ENCODE assay signal across 14 cellular contexts in the genomic region with DNA sequence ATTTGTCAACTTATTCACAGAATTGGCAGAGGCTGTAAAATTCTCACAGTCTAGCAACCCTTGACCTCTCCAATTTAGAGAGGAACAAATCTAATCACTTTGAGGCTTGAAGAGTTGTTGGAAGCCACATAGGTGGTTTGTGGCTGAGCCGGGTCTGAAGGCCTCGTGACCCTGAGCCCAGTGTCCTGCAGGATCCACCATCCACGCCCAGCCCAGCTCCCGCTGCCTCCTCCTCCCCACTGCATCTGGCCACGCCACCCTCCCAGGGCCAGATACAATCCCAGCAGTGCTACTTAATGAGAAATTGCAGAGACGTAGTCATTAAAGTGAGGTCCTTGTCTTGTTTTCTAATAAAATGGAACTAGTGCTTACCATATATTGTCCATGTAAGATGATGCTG.
DNase-seq lines count a peak whose midpoint lies in the region; ATAC-seq and TF ChIP-seq lines count a peak whose summit lies in the region.
"Had no signal": no experiment of that assay in that cellular context is flagged by ENCODE, and none has a peak within 500 bp of the region (broad histone marks: within the 10 kb centered on the region; RNA-seq: fewer than 3 reads in every experiment).

No MANE protein-coding gene starts in this region.

- H3K4me1 ChIP-seq in IMR-90 (ENCODE audit: control insufficient read depth, insufficient read depth, low read length) (no peaks in the 10 kb centered on the region), neuronal stem cell (ENCODE audit: control insufficient read depth in 2 of 2, insufficient read depth in 1 of 2, low read depth in 1 of 2, low read length in 2 of 2) (no peaks in the 10 kb centered on the region), upper lobe of right lung (no peaks in the 10 kb centered on the region), gastroesophageal sphincter (no peaks in the 10 kb centered on the region)
- H3K4me1 ChIP-seq: HAP-1 had no signal

- no peak overlapping the region for H2BK20ac ChIP-seq in IMR-90 (ENCODE audit: low read depth, low read length)

- H4K8ac ChIP-seq in IMR-90 (ENCODE audit: low read depth in 2 of 2, low read length in 2 of 2) (no peak overlapping the region), neuronal stem cell (ENCODE audit: low read depth, low read length) (no peak overlapping the region)

- H2BK12ac ChIP-seq in neuronal stem cell (ENCODE audit: low read length): no peak overlapping the region

- H4K91ac ChIP-seq in IMR-90 (ENCODE audit: insufficient read depth, low read depth, low read length) (no peak overlapping the region), neuronal stem cell (ENCODE audit: low read depth, low read length, poor library complexity) (no peak overlapping the region)

- H4K20me1 ChIP-seq in IMR-90 (ENCODE audit: insufficient read depth, low read length): no peaks in the 10 kb centered on the region

- H2BK15ac ChIP-seq in IMR-90 (ENCODE audit: low read depth, low read length) (no peak overlapping the region), neuronal stem cell (ENCODE audit: low read length) (no peak overlapping the region)

- H3K36me3 Mint-ChIP-seq in chondrocyte (ENCODE audit: low read depth): no peaks in the 10 kb centered on the region
- H3K36me3 Mint-ChIP-seq: CD4-positive, CD25-positive, alpha-beta regulatory T cell; CD8-positive, alpha-beta memory T cell had no signal

- H3K14ac ChIP-seq in IMR-90 (replicated peaks; ENCODE audit: low read depth, low read length): no peak overlapping the region
- H3K14ac ChIP-seq in neuronal stem cell (ENCODE audit: low read length): no peak overlapping the region

- no peak overlapping the region for H3K4ac ChIP-seq in IMR-90 (ENCODE audit: low read depth, low read length)
- H3K4ac ChIP-seq in neuronal stem cell (ENCODE audit: low read length): no peak overlapping the region

- no peak for DNase-seq in IMR-90
- peak; percentile 56 for DNase-seq in chondrocyte (ENCODE audit: low spot score)
- no peak for DNase-seq in neuronal stem cell (ENCODE audit: low spot score)
- DNase-seq in upper lobe of right lung: peak; percentile 7
- no peak for DNase-seq in NCI-H2196 (lab: John Stamatoyannopoulos, UW; ENCODE audit: unreplicated experiment)
- DNase-seq: C1 segment of cervical spinal cord; CD4-positive, CD25-positive, alpha-beta regulatory T cell; CD8-positive, alpha-beta memory T cell; COR-L47; GDM1; GM23248 had no signal

- no peaks in the 10 kb centered on the region for H3K27me3 ChIP-seq in IMR-90 (ENCODE audit: control insufficient read depth, insufficient read depth, low read length)
- peaks cover 0 to 4% (median 2%) of the 10 kb centered on the region in 3 experiments for H3K27me3 ChIP-seq in neuronal stem cell (ENCODE audit: control insufficient read depth in 3 of 3, insufficient read depth in 3 of 3, low read depth in 1 of 3, low read length in 3 of 3)
- no peaks in the 10 kb centered on the region for H3K27me3 ChIP-seq in upper lobe of right lung
- H3K27me3 ChIP-seq in gastroesophageal sphincter: peaks cover 12% of the 10 kb centered on the region

- no peak overlapping the region for H2AFZ ChIP-seq in IMR-90 (replicated peaks; ENCODE audit: low read length, poor library complexity)
- no peak overlapping the region for H2AFZ ChIP-seq in neuronal stem cell (ENCODE audit: low read length)
- H2AFZ ChIP-seq: GM23248 had no signal

- ATAC-seq in IMR-90 (ENCODE audit: low read depth) (no peak), upper lobe of right lung (no peak), gastroesophageal sphincter (no peak)

- H3K4me3 Mint-ChIP-seq in chondrocyte (ENCODE audit: unreplicated experiment): no peak overlapping the region
- H3K4me3 Mint-ChIP-seq: B cell; CD4-positive, CD25-positive, alpha-beta regulatory T cell; CD8-positive, alpha-beta memory T cell had no signal

- H2BK5ac ChIP-seq in IMR-90 (ENCODE audit: low read depth, low read length, poor library complexity, severe bottlenecking) (no peak overlapping the region), neuronal stem cell (ENCODE audit: low read length) (no peak overlapping the region)

- H3K9me1 ChIP-seq in IMR-90 (ENCODE audit: insufficient read depth, low read length): no peaks in the 10 kb centered on the region

- H3K56ac ChIP-seq in IMR-90 (ENCODE audit: extremely low read depth, insufficient read depth, low read length): no peak overlapping the region

- no peak for TF ChIP-seq RAD21 in IMR-90 (IDR thresholded peaks at IDR 0.05; ENCODE audit: low read length)

- peak overlapping the region; percentile 28 for H2AK9ac ChIP-seq in IMR-90 (replicated peaks; ENCODE audit: low read depth, low read length, poor library complexity)

- no peaks in the 10 kb centered on the region for H3K36me3 ChIP-seq in IMR-90 (ENCODE audit: control insufficient read depth, insufficient read depth, low read length)
- no peaks in the 10 kb centered on the region for H3K36me3 ChIP-seq in neuronal stem cell (replicated peaks in 1 of 2; ENCODE audit: control insufficient read depth in 2 of 2, insufficient read depth in 2 of 2, low read length in 2 of 2)
- H3K36me3 ChIP-seq in upper lobe of right lung: no peaks in the 10 kb centered on the region
- no peaks in the 10 kb centered on the region for H3K36me3 ChIP-seq in gastroesophageal sphincter
- H3K36me3 ChIP-seq: HAP-1 had no signal

- WGBS in IMR-90 (ENCODE audit: extremely low coverage in 2 of 2, insufficient read length in 1 of 2), 2 experiments: 83% methylated on average over 1 of the region's 6 CpGs; no CpG with 5 or more reads in 1 of the 2 experiments
- no CpG with 5 or more reads among the region's 6 CpGs for WGBS in neuronal stem cell (ENCODE audit: extremely low coverage in 2 of 2, insufficient read length in 2 of 2, insufficient replicate concordance in 1 of 2), 2 donors
- WGBS in gastroesophageal sphincter (ENCODE audit: low coverage in 1 of 2), 2 donors: 80 to 86% methylated on average over 1 of the region's 6 CpGs

- TF ChIP-seq EP300 in gastroesophageal sphincter (IDR thresholded peaks at IDR 0.05): no peak

- TF ChIP-seq CTCF in IMR-90 (conservative IDR thresholded peaks at IDR 0.05; ENCODE audit: low read depth, low read length) (no peak), chondrocyte (IDR thresholded peaks at IDR 0.05) (no peak), upper lobe of right lung (IDR thresholded peaks at IDR 0.05) (no peak), gastroesophageal sphincter (IDR thresholded peaks at IDR 0.05) (no peak)

- H3K23ac ChIP-seq in IMR-90 (ENCODE audit: low read depth, low read length): no peak overlapping the region
- H3K23ac ChIP-seq in neuronal stem cell (ENCODE audit: low read depth, low read length, poor library complexity): no peak overlapping the region

- H3K79me1 ChIP-seq in IMR-90 (ENCODE audit: low read depth in 1 of 2, low read length in 2 of 2) (no peaks in the 10 kb centered on the region), neuronal stem cell (ENCODE audit: low read depth, low read length) (no peaks in the 10 kb centered on the region)

- H3K27ac ChIP-seq in IMR-90 (ENCODE audit: insufficient read depth, low read length) (no peak overlapping the region), neuronal stem cell (replicated peaks; ENCODE audit: low read length) (no peak overlapping the region), upper lobe of right lung (no peak overlapping the region), gastroesophageal sphincter (no peak overlapping the region)
- H3K27ac ChIP-seq: GM23248 had no signal

- H3K4me1 Mint-ChIP-seq in chondrocyte (ENCODE audit: low read depth): no peaks in the 10 kb centered on the region
- H3K4me1 Mint-ChIP-seq: B cell; CD4-positive, CD25-positive, alpha-beta regulatory T cell; CD8-positive, alpha-beta memory T cell had no signal

- H3K9ac ChIP-seq in IMR-90 (ENCODE audit: low read depth, low read length): no peak overlapping the region
- H3K9ac ChIP-seq in neuronal stem cell (ENCODE audit: low read depth, low read length, poor library complexity): no peak overlapping the region
- H3K9ac ChIP-seq: GM23248 had no signal

- TF ChIP-seq POLR2A in IMR-90 (IDR thresholded peaks at IDR 0.05; ENCODE audit: low read depth, low read length) (no peak), gastroesophageal sphincter (IDR thresholded peaks at IDR 0.05) (no peak)

- intact Hi-C loops in IMR-90 (cut with micrococcal nuclease): no loop called here
- intact Hi-C loops in upper lobe of right lung (cut with DNase I): no loop called here

- H2AK5ac ChIP-seq in IMR-90 (ENCODE audit: low read depth, low read length) (no peak overlapping the region), neuronal stem cell (ENCODE audit: low read depth, low read length) (no peak overlapping the region)

- H3K4me3 ChIP-seq in IMR-90 (ENCODE audit: insufficient read depth, low read depth, low read length): no peak overlapping the region
- no peak overlapping the region for H3K4me3 ChIP-seq in neuronal stem cell (ENCODE audit: low read length in 2 of 2)
- no peak overlapping the region for H3K4me3 ChIP-seq in upper lobe of right lung
- H3K4me3 ChIP-seq in gastroesophageal sphincter: no peak overlapping the region
- H3K4me3 ChIP-seq: GM23248, HAP-1 had no signal

- no peak overlapping the region for H3K18ac ChIP-seq in IMR-90 (ENCODE audit: low read depth, low read length)
- H3K18ac ChIP-seq in neuronal stem cell (ENCODE audit: low read length): peak overlapping the region; percentile 25

- POLR2A ChIA-PET in IMR-90 (lab: Charles Lee; ENCODE audit: unreplicated experiment): no interaction called here

- BruUV-seq in IMR-90 (replicated peaks; lab: Mats Ljungman, UMichigan): no TSS peak

- H3K4me2 ChIP-seq in IMR-90 (ENCODE audit: low read depth, low read length) (no peak overlapping the region), neuronal stem cell (ENCODE audit: insufficient read depth, low read length, poor library complexity, severe bottlenecking) (no peak overlapping the region)

- H3K9me3 Mint-ChIP-seq in chondrocyte (ENCODE audit: low read depth): no peaks in the 10 kb centered on the region

- H3K9me3 ChIP-seq in IMR-90 (ENCODE audit: control insufficient read depth, insufficient read depth, low read length): peaks cover 7% of the 10 kb centered on the region; the same call in 1 of the 2 replicates
- peaks cover 0 to 2% of the 10 kb centered on the region in 2 donors for H3K9me3 ChIP-seq in neuronal stem cell (replicated peaks in 1 of 2; ENCODE audit: control insufficient read depth in 2 of 2, insufficient read depth in 1 of 2, low read depth in 1 of 2, low read length in 2 of 2)
- H3K9me3 ChIP-seq in upper lobe of right lung: no peaks in the 10 kb centered on the region
- H3K9me3 ChIP-seq in gastroesophageal sphincter: no peaks in the 10 kb centered on the region
- H3K9me3 ChIP-seq: HAP-1 had no signal

- in situ Hi-C loops in IMR-90 (cut with MboI; ENCODE audit: low sequenced_read_pairs): no loop called here

- no peak overlapping the region for H3K27ac Mint-ChIP-seq in chondrocyte (ENCODE audit: unreplicated experiment)
- H3K27ac Mint-ChIP-seq: B cell; CD4-positive, CD25-positive, alpha-beta regulatory T cell; CD8-positive, alpha-beta memory T cell had no signal

- H2BK120ac ChIP-seq in IMR-90 (ENCODE audit: low read depth, low read length): no peak overlapping the region
- no peak overlapping the region for H2BK120ac ChIP-seq in neuronal stem cell (ENCODE audit: low read depth, low read length)

- no peak overlapping the region for H4K5ac ChIP-seq in IMR-90 (ENCODE audit: low read depth, low read length)

- CTCF ChIA-PET in IMR-90 (lab: Yijun Ruan, JAX): no interaction called here

- peaks cover 20% of the 10 kb centered on the region for H3K27me3 Mint-ChIP-seq in chondrocyte (ENCODE audit: low read depth)
- H3K27me3 Mint-ChIP-seq: B cell; CD4-positive, CD25-positive, alpha-beta regulatory T cell had no signal

- dilution Hi-C loops in IMR-90 (cut with HindIII; ENCODE audit: low sequenced_read_pairs, unreplicated experiment): no loop called here

Comparison
In these comparisons a context has a peak if more than half of its experiments do, and no peak if none do; other contexts are left out.
1. DNase-seq: peak in chondrocyte (single experiment) and upper lobe of right lung (single experiment); none in IMR-90 (single experiment), neuronal stem cell (single experiment) and NCI-H2196 (single experiment).